ENCODE assay signal across 21 cellular contexts in the genomic region with DNA sequence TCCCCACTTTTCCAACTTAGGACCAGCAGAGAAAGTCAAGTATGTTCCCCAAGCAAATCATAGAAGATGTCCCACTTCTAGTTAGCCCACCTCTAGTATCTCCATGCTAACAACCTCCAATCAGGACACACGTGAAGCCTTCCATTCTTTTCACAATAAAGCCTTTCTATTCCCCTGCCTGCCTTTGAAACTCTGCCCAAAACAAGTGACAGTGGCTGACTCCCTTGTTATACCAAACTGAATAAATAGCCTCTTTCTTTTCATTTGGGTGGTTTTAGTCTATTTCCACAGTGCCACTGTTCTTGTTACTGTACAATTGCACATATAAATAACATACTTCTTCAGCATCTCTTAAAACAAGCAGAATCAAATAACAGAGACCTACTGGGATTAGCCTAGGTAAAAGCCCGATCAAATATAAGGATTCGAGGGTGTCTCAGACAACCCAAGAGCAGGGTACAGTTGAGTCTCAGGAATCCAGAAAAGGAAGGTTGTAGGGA.
DNase-seq lines count a peak whose midpoint lies in the region; FAIRE-seq and TF ChIP-seq lines count a peak whose summit lies in the region.
"Had no signal": no experiment of that assay in that cellular context is flagged by ENCODE, and none has a peak within 500 bp of the region (broad histone marks: within the 10 kb centered on the region; RNA-seq: fewer than 3 reads in every experiment).

No MANE protein-coding gene starts in this region.

- H3K9me3 Mint-ChIP-seq in progenitor cell of endocrine pancreas (ENCODE audit: low read depth): peaks cover 3% of the 10 kb centered on the region
- H3K9me3 Mint-ChIP-seq: CD8-positive, alpha-beta T cell; H9 had no signal

- H3K27me3 Mint-ChIP-seq in progenitor cell of endocrine pancreas: no peaks in the 10 kb centered on the region

- H3K27ac ChIP-seq in caudate nucleus (ENCODE audit: low read depth, low read length): peak overlapping the region; percentile 84
- H3K27ac ChIP-seq: A549 had no signal

- no peak overlapping the region for H3K4me3 Mint-ChIP-seq in progenitor cell of endocrine pancreas (ENCODE audit: low read depth)
- H3K4me3 Mint-ChIP-seq: CD14-positive monocyte; CD8-positive, alpha-beta T cell; H9 had no signal

- FAIRE-seq in frontal cortex (lab: Jason Lieb, UNC): peak; percentile 21
- FAIRE-seq: A549, D721Med, G401.6, GM12892, GM19239 had no signal

- H3K36me3 Mint-ChIP-seq in progenitor cell of endocrine pancreas (ENCODE audit: insufficient read depth): no peaks in the 10 kb centered on the region
- H3K36me3 Mint-ChIP-seq: CD14-positive monocyte; CD8-positive, alpha-beta T cell had no signal

- no peak overlapping the region for H3K27ac Mint-ChIP-seq in progenitor cell of endocrine pancreas
- H3K27ac Mint-ChIP-seq: CD8-positive, alpha-beta T cell; H9 had no signal

- DNase-seq in caudate nucleus (lab: John Stamatoyannopoulos, UW) (peak in 9 of 61 donors; percentile 1 to 20 (median 4)), frontal cortex (ENCODE audit: low spot score in 2 of 2) (no peak), medulla oblongata (ENCODE audit: extremely low spot score) (peak; percentile 84), superior temporal gyrus (ENCODE audit: extremely low spot score) (peak; percentile 87), SW 1271 (lab: John Stamatoyannopoulos, UW) (no peak), NCI-H2227 (lab: John Stamatoyannopoulos, UW; ENCODE audit: unreplicated experiment) (no peak), progenitor cell of endocrine pancreas (ENCODE audit: low spot score, unreplicated experiment) (no peak)
- DNase-seq in activated naive CD4-positive, alpha-beta T cell treated with Interleukin-2 at 50 U/mL for 16 hours: no peak
- DNase-seq: CD8-positive, alpha-beta T cell; COR-L47; DMS153; DMS79 treated with DMSO at 0.1 percent for 48 hours; EL; GOT3; H9 had no signal

- no peak for TF ChIP-seq CTCF in progenitor cell of endocrine pancreas (IDR thresholded peaks at IDR 0.05; ENCODE audit: unreplicated experiment)

- H3K4me1 Mint-ChIP-seq in progenitor cell of endocrine pancreas (ENCODE audit: low read depth): no peaks in the 10 kb centered on the region
- H3K4me1 Mint-ChIP-seq: CD14-positive monocyte had no signal

Comparison
In these comparisons a context has a peak if more than half of its experiments do, and no peak if none do; other contexts are left out.
1. DNase-seq: peak in medulla oblongata (single experiment) and superior temporal gyrus (single experiment); none in frontal cortex (0 of 2), SW 1271 (0 of 2), activated naive CD4-positive, alpha-beta T cell treated with Interleukin-2 at 50 U/mL for 16 hours (single experiment), NCI-H2227 (single experiment) and progenitor cell of endocrine pancreas (single experiment).